16 cellular contexts compared by ENCODE assay signal in the genomic region with DNA sequence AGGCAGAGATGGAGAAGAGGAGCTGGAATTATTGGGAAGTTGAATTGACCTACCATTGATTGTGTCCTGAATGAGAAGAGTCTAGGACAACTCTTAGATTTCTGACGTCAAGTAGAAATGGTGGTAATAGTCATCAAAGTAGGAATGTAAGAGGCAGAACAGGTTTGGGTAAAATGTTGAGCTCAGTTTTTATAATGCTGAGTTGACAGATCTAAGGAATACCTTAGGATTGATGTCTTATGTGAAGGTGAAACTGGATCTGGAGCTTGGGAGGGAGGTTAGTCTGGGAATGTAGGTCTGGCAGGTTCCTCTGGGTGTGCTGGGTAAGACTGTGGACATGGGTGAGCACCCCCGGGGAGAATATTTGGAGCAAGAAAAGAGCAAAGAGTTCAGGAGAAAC. TPM values are rescaled to one million over a fixed set of nuclear protein-coding genes. Genes with fewer than 3 reads are reported as not detected.
DNase-seq lines count a peak whose midpoint lies in the region; ATAC-seq and TF ChIP-seq lines count a peak whose summit lies in the region.
"Had no signal": no experiment of that assay in that cellular context is flagged by ENCODE, and none has a peak within 500 bp of the region (broad histone marks: within the 10 kb centered on the region; RNA-seq: fewer than 3 reads in every experiment).

No MANE protein-coding gene starts in this region.

- POLR2A ChIA-PET in activated CD8-positive, alpha-beta T cell treated with anti-CD3 and anti-CD28 coated beads for 36 hours (lab: Charles Lee), result interaction anchor here (0.8 kb wide), 1 partner anchor 29 kb away, joined by 3 read pairs; no protein-coding TSS in a partner anchor

- 79% methylated on average over 2 of the region's 2 CpGs for WGBS in thyroid gland, 2 donors

- no peak for ATAC-seq in activated CD8-positive, alpha-beta T cell treated with anti-CD3 and anti-CD28 coated beads for 36 hours
- ATAC-seq in GM21786 (IDR thresholded peaks at IDR 0.05; ENCODE audit: unreplicated experiment), result no peak
- ATAC-seq: gastrocnemius medialis had no signal

- no peak for DNase-seq in activated naive CD8-positive, alpha-beta T cell treated with anti-CD3 and anti-CD28 coated beads for 36 hours
- no peak for DNase-seq in activated CD8-positive, alpha-beta T cell treated with anti-CD3 and anti-CD28 coated beads for 36 hours
- DNase-seq in left kidney (ENCODE audit: low read depth, low spot score) (peak; percentile 39), thyroid gland (no peak), HuH-7.5 (ENCODE audit: low spot score) (no peak), retina (no peak)
- DNase-seq: activated CD8-positive, alpha-beta memory T cell treated with anti-CD3 and anti-CD28 coated beads, Interleukin-2, amount 50 U/mL, for 4 hours; Calu3; gastrocnemius medialis; GM23248; NCI-H1417; NCI-H2171; substantia nigra had no signal

- H3K4me3 Mint-ChIP-seq in activated naive CD8-positive, alpha-beta T cell, result no peak overlapping the region
- H3K4me3 Mint-ChIP-seq in activated naive CD8-positive, alpha-beta T cell treated with anti-CD3 and anti-CD28 coated beads for 36 hours, result no peak overlapping the region
- H3K4me3 Mint-ChIP-seq in activated CD8-positive, alpha-beta T cell treated with anti-CD3 and anti-CD28 coated beads for 36 hours, result no peak overlapping the region

- TF ChIP-seq CTCF in activated CD8-positive, alpha-beta T cell treated with anti-CD3 and anti-CD28 coated beads for 36 hours (IDR thresholded peaks at IDR 0.05), result no peak
- TF ChIP-seq CTCF in thyroid gland (IDR thresholded peaks at IDR 0.05), result no peak

- no peaks in the 10 kb centered on the region for H3K9me3 Mint-ChIP-seq in activated naive CD8-positive, alpha-beta T cell (ENCODE audit: low read depth)
- no peaks in the 10 kb centered on the region for H3K9me3 Mint-ChIP-seq in activated naive CD8-positive, alpha-beta T cell treated with anti-CD3 and anti-CD28 coated beads for 36 hours
- H3K9me3 Mint-ChIP-seq in activated CD8-positive, alpha-beta T cell treated with anti-CD3 and anti-CD28 coated beads for 36 hours, result no peaks in the 10 kb centered on the region

- no peaks in the 10 kb centered on the region for H3K36me3 Mint-ChIP-seq in activated naive CD8-positive, alpha-beta T cell
- H3K36me3 Mint-ChIP-seq in activated naive CD8-positive, alpha-beta T cell treated with anti-CD3 and anti-CD28 coated beads for 36 hours, result peaks cover 17% of the 10 kb centered on the region
- peaks cover 38% of the 10 kb centered on the region for H3K36me3 Mint-ChIP-seq in activated CD8-positive, alpha-beta T cell treated with anti-CD3 and anti-CD28 coated beads for 36 hours (ENCODE audit: low read depth)

- CTCF ChIA-PET in activated CD8-positive, alpha-beta T cell treated with anti-CD3 and anti-CD28 coated beads for 36 hours (lab: Charles Lee), result interaction anchor here (1.2 kb wide), 1 partner anchor 9 kb away, joined by 3 read pairs; no protein-coding TSS in a partner anchor

- H3K27me3 ChIP-seq in thyroid gland, result no peaks in the 10 kb centered on the region
- H3K27me3 ChIP-seq: gastrocnemius medialis had no signal

- intact Hi-C loops in activated CD8-positive, alpha-beta T cell treated with anti-CD3 and anti-CD28 coated beads for 36 hours (cut with micrococcal nuclease), result no loop called here
- intact Hi-C loops in thyroid gland (cut with DNase I), result no loop called here

- H3K4me1 ChIP-seq in thyroid gland, result peaks cover 49 to 61% of the 10 kb centered on the region in 2 donors

- TF ChIP-seq POLR2A in thyroid gland (IDR thresholded peaks at IDR 0.05), result no peak

- H3K9me3 ChIP-seq in thyroid gland, result no peaks in the 10 kb centered on the region
- H3K9me3 ChIP-seq: gastrocnemius medialis had no signal

- H3K27me3 Mint-ChIP-seq in activated naive CD8-positive, alpha-beta T cell, result no peaks in the 10 kb centered on the region
- no peaks in the 10 kb centered on the region for H3K27me3 Mint-ChIP-seq in activated naive CD8-positive, alpha-beta T cell treated with anti-CD3 and anti-CD28 coated beads for 36 hours
- no peaks in the 10 kb centered on the region for H3K27me3 Mint-ChIP-seq in activated CD8-positive, alpha-beta T cell treated with anti-CD3 and anti-CD28 coated beads for 36 hours

- H3K27ac ChIP-seq in thyroid gland, result peak overlapping the region in 2 of 3 donors; percentile 27 to 89
- H3K27ac ChIP-seq: gastrocnemius medialis, GM23248, VCaP had no signal

- peaks cover 8 to 22% of the 10 kb centered on the region in 2 donors for H3K36me3 ChIP-seq in thyroid gland

- H3K4me3 ChIP-seq in thyroid gland (replicated peaks in 1 of 3), result no peak overlapping the region
- H3K4me3 ChIP-seq: gastrocnemius medialis, GM23248 had no signal

- H3K27ac Mint-ChIP-seq in activated naive CD8-positive, alpha-beta T cell, result peak overlapping the region; percentile 77
- no peak overlapping the region for H3K27ac Mint-ChIP-seq in activated naive CD8-positive, alpha-beta T cell treated with anti-CD3 and anti-CD28 coated beads for 36 hours
- peak overlapping the region; percentile 75 for H3K27ac Mint-ChIP-seq in activated CD8-positive, alpha-beta T cell treated with anti-CD3 and anti-CD28 coated beads for 36 hours

- peaks cover 55% of the 10 kb centered on the region for H3K4me1 Mint-ChIP-seq in activated naive CD8-positive, alpha-beta T cell (ENCODE audit: low read depth)
- peaks cover 37% of the 10 kb centered on the region for H3K4me1 Mint-ChIP-seq in activated naive CD8-positive, alpha-beta T cell treated with anti-CD3 and anti-CD28 coated beads for 36 hours
- peaks cover 41% of the 10 kb centered on the region for H3K4me1 Mint-ChIP-seq in activated CD8-positive, alpha-beta T cell treated with anti-CD3 and anti-CD28 coated beads for 36 hours (ENCODE audit: low read depth)

RNA-seq across cellular contexts. Expression of a gene that starts 31.9 kb away (rescaled TPM):
- 10 to 100 TPM; 29.7 to 31.5 TPM for total RNA-seq in activated naive CD8-positive, alpha-beta T cell treated with anti-CD3 and anti-CD28 coated beads for 36 hours
- 10 to 100 TPM; 30.5 to 31.6 TPM for total RNA-seq in activated CD8-positive, alpha-beta T cell treated with anti-CD3 and anti-CD28 coated beads for 36 hours
- 100 to 1,000 TPM in 1 of 4 donors, 10 to 100 TPM in 3; 63.5 to 102 (median 74.4) TPM for total RNA-seq in thyroid gland
